Comparison of ENCODE assay signal across 9 cellular contexts in the genomic region with DNA sequence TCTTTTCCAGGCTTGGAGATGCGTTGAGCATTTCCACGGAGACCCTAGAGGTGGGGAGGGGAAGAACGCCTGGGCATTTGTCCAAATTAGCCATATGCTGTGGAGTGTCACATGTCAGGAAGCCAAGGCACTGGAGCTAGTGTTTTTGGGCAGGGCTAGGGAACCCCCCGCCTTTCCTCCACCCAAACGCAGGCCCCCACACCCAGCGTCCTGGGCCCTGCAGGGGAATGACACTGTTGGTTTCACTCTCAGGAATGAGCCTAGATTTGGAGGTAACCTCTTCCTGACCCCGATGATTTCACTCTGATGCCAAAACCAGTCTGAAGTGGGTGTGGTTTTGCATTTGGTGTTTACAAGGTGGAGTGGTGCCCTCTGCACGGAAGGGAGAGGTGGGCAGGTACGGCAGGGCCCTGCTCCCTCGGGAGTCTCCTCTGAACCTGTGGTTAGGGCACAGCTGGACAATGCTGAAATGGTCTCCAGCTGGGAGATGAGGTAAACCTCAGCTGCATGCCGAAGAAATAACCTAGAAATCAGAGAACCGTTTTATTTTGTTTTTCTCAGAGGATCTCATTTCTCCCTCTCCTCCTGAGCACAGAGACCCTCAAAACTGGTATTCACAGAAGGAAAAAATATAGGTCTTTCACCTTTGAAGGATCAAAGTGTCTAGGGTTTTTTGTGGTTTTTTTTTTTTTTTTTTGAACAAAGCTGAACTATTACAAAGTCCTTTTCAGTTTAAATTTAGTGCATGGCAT. TPM values are rescaled to one million over a fixed set of nuclear protein-coding genes. Genes with fewer than 3 reads are reported as not detected.
A peak's percentile ranks its signal among the peaks of the same experiment; 100 is the strongest.
DNase-seq lines count a peak whose midpoint lies in the region; ATAC-seq and TF ChIP-seq lines count a peak whose summit lies in the region.
"Had no signal": no experiment of that assay in that cellular context is flagged by ENCODE, and none has a peak within 500 bp of the region (broad histone marks: within the 10 kb centered on the region; RNA-seq: fewer than 3 reads in every experiment).

No MANE protein-coding gene starts in this region.

- H3K27ac ChIP-seq in brain microvascular endothelial cell (peak overlapping the region; percentile 51), vagina (no peak overlapping the region), gastrocnemius medialis (no peak overlapping the region)

- H3K27me3 Mint-ChIP-seq in neural crest cell (ENCODE audit: low read depth): no peaks in the 10 kb centered on the region
- H3K27me3 Mint-ChIP-seq: natural killer cell treated with Interleukin-12 subunit alpha and Interleukin-12 subunit beta and Interleukin-15 and Interleukin-18, amount 100 ng/mL, for 72 hours had no signal

- H3K36me3 Mint-ChIP-seq in neural crest cell (ENCODE audit: low read depth): peaks cover 6% of the 10 kb centered on the region
- H3K36me3 Mint-ChIP-seq: natural killer cell treated with Interleukin-12 subunit alpha and Interleukin-12 subunit beta and Interleukin-15 and Interleukin-18, amount 100 ng/mL, for 72 hours had no signal

- in situ Hi-C loops in brain microvascular endothelial cell (cut with HindIII; ENCODE audit: low pct_ligation_motif_present, low sequenced_read_pairs) (loop anchor here (25.0 kb wide), 1 partner anchor 467 kb away; no protein-coding TSS in a partner anchor), gastrocnemius medialis (cut with MboI; ENCODE audit: low sequenced_read_pairs in 4 of 4) (loop anchor here (5.0 to 25.0 kb wide), 5 partner anchors 117 to 592 kb away; a partner anchor contains a TSS)

- H3K4me1 ChIP-seq in vagina (peaks cover 7% of the 10 kb centered on the region), gastrocnemius medialis (peaks cover 7 to 12% of the 10 kb centered on the region in 2 donors)

- H3K27me3 ChIP-seq in brain microvascular endothelial cell (replicated peaks): no peaks in the 10 kb centered on the region
- no peaks in the 10 kb centered on the region for H3K27me3 ChIP-seq in vagina
- peaks cover 0 to 4% (median 2%) of the 10 kb centered on the region in 3 donors for H3K27me3 ChIP-seq in gastrocnemius medialis

- H3K4me3 Mint-ChIP-seq in neural crest cell: no peak overlapping the region
- H3K4me3 Mint-ChIP-seq: natural killer cell treated with Interleukin-12 subunit alpha and Interleukin-12 subunit beta and Interleukin-15 and Interleukin-18, amount 100 ng/mL, for 72 hours had no signal

- TF ChIP-seq POLR2A in vagina (IDR thresholded peaks at IDR 0.05) (no peak), gastrocnemius medialis (IDR thresholded peaks at IDR 0.05) (no peak)

- ATAC-seq in HG02763 (IDR thresholded peaks at IDR 0.05; ENCODE audit: unreplicated experiment): peak; percentile 59
- ATAC-seq in gastrocnemius medialis: no peak

- DNase-seq in NCI-H526 (lab: John Stamatoyannopoulos, UW) (peak; percentile 2 to 27), NCI-H526 treated with DMSO at 0.1 percent for 48 hours (lab: John Stamatoyannopoulos, UW) (no peak), NCI-H524 (lab: John Stamatoyannopoulos, UW) (peak; percentile 78 to 93), brain microvascular endothelial cell (peak; percentile 60), neural crest cell (ENCODE audit: low read depth, low spot score) (no peak), vagina (ENCODE audit: extremely low spot score in 2 of 2) (no peak), gastrocnemius medialis (no peak)

- intact Hi-C loops in vagina (cut with DNase I): loop anchor here (5.0 to 10.0 kb wide), 2 partner anchors 110 to 442 kb away; no protein-coding TSS in a partner anchor
- intact Hi-C loops in gastrocnemius medialis (cut with DNase I; ENCODE audit: low total_unique reads): loop anchor here (10.0 kb wide), 1 partner anchor 580 kb away; no protein-coding TSS in a partner anchor

- H3K36me3 ChIP-seq in brain microvascular endothelial cell (replicated peaks) (peaks cover 20% of the 10 kb centered on the region), vagina (no peaks in the 10 kb centered on the region), gastrocnemius medialis (no peaks in the 10 kb centered on the region)

- no peak overlapping the region for H3K27ac Mint-ChIP-seq in neural crest cell (ENCODE audit: unreplicated experiment)
- H3K27ac Mint-ChIP-seq: natural killer cell treated with Interleukin-12 subunit alpha and Interleukin-12 subunit beta and Interleukin-15 and Interleukin-18, amount 100 ng/mL, for 72 hours had no signal

- no peak overlapping the region for H3K4me3 ChIP-seq in brain microvascular endothelial cell (ENCODE audit: low read depth, low read length)
- H3K4me3 ChIP-seq in vagina: no peak overlapping the region
- H3K4me3 ChIP-seq in gastrocnemius medialis: no peak overlapping the region

- H3K9me3 Mint-ChIP-seq in neural crest cell: no peaks in the 10 kb centered on the region
- H3K9me3 Mint-ChIP-seq: natural killer cell treated with Interleukin-12 subunit alpha and Interleukin-12 subunit beta and Interleukin-15 and Interleukin-18, amount 100 ng/mL, for 72 hours had no signal

- H3K4me1 Mint-ChIP-seq in neural crest cell: peaks cover 39% of the 10 kb centered on the region

- TF ChIP-seq CTCF in brain microvascular endothelial cell (IDR thresholded peaks at IDR 0.05; ENCODE audit: low read depth, low read length, missing control alignments) (peak; percentile 37), neural crest cell (conservative IDR thresholded peaks at IDR 0.05) (peak; percentile 32), vagina (IDR thresholded peaks at IDR 0.05) (no peak), gastrocnemius medialis (IDR thresholded peaks at IDR 0.05 in 4 of 5, conservative IDR thresholded peaks at IDR 0.05 in 1 of 5) (no peak)

- H3K9me3 ChIP-seq in vagina (no peaks in the 10 kb centered on the region), gastrocnemius medialis (no peaks in the 10 kb centered on the region)

RNA-seq across cellular contexts. Expression of a gene that starts 29.6 kb away (rescaled TPM):
- total RNA-seq in neural crest cell: 67.6 and 71.3 TPM in 2 replicates
- 2.7 TPM for total RNA-seq in vagina
- 1 to 10 TPM in 1 of 4 donors, under 1 TPM in 2, not detected in 1; 0.35 to 1.6 (median 0.59) TPM for total RNA-seq in gastrocnemius medialis

Comparison
In these comparisons a context has a peak if more than half of its experiments do, and no peak if none do; other contexts are left out.
1. DNase-seq: peak in NCI-H526 (2 of 2), NCI-H524 (2 of 2) and brain microvascular endothelial cell (single experiment); none in NCI-H526 treated with DMSO at 0.1 percent for 48 hours (single experiment), neural crest cell (single experiment), vagina (0 of 2) and gastrocnemius medialis (0 of 2).
2. CTCF ChIP-seq: peak in brain microvascular endothelial cell (single experiment) and neural crest cell (single experiment); none in vagina (0 of 3) and gastrocnemius medialis (0 of 5).
3. RNA of a gene that starts 29.6 kb away (total RNA-seq): 67.6 to 71.3 TPM in neural crest cell; 2.7 TPM in vagina (single experiment) and 0.35 to 1.6 TPM in gastrocnemius medialis; every median in the first group is over 10 times any median in the second.